ENCODE assay signal across 20 cellular contexts in genomic region chrX:69277961-69278795, GRCh38.
DNase-seq lines count a peak whose midpoint lies in the region; ATAC-seq and TF ChIP-seq lines count a peak whose summit lies in the region.
"Had no signal": no experiment of that assay in that cellular context is flagged by ENCODE, and none has a peak within 500 bp of the region (broad histone marks: within the 10 kb centered on the region; RNA-seq: fewer than 3 reads in every experiment).

No MANE protein-coding gene starts in this region.

- TF ChIP-seq CTCF in progenitor cell of endocrine pancreas (IDR thresholded peaks at IDR 0.05; ENCODE audit: unreplicated experiment) (no peak), esophagus muscularis mucosa (IDR thresholded peaks at IDR 0.05) (no peak)

- intact Hi-C loops in esophagus muscularis mucosa (cut with DNase I), result no loop called here

- no peak for TF ChIP-seq EP300 in esophagus muscularis mucosa (IDR thresholded peaks at IDR 0.05)

- H3K4me1 ChIP-seq in HAP-1 (peaks cover 70% of the 10 kb centered on the region), iPS-20b (ENCODE audit: insufficient read depth, low read length) (peaks cover 20% of the 10 kb centered on the region), esophagus muscularis mucosa (peaks cover 0 to 61% (median 45%) of the 10 kb centered on the region in 4 donors)
- H3K4me1 ChIP-seq: thyroid gland had no signal

- no peaks in the 10 kb centered on the region for H3K27me3 Mint-ChIP-seq in progenitor cell of endocrine pancreas
- H3K27me3 Mint-ChIP-seq: activated CD4-positive, alpha-beta T cell treated with anti-CD3 and anti-CD28 coated beads, Interleukin-2, amount 10 ng/mL, durations not matched to agents 7 days and 5 days; activated naive CD8-positive, alpha-beta T cell treated with anti-CD3 and anti-CD28 coated beads, Interleukin-2, amount 50 U/mL, for 24 hours; B cell had no signal

- peaks cover 25% of the 10 kb centered on the region for H3K4me1 Mint-ChIP-seq in progenitor cell of endocrine pancreas (ENCODE audit: low read depth)
- H3K4me1 Mint-ChIP-seq: activated CD4-positive, alpha-beta T cell treated with anti-CD3 and anti-CD28 coated beads, Interleukin-2, amount 10 ng/mL, durations not matched to agents 7 days and 5 days; activated naive CD8-positive, alpha-beta T cell treated with anti-CD3 and anti-CD28 coated beads, Interleukin-2, amount 50 U/mL, for 24 hours; B cell; stimulated activated naive B cell treated with anti-CD40 and anti-IgM and Interleukin-4, amounts not matched to agents 10 μg/mL and 1 μg/mL and 100 μg/mL, for 72 hours had no signal

- H3K9ac ChIP-seq in iPS-20b (ENCODE audit: low read depth, low read length), result peak overlapping the region; percentile 61; the same call in 1 of the 2 replicates

- H3K27me3 ChIP-seq in HAP-1 (ENCODE audit: low read depth) (no peaks in the 10 kb centered on the region), iPS-20b (ENCODE audit: insufficient read depth, low read length) (peaks cover 76% of the 10 kb centered on the region), esophagus muscularis mucosa (no peaks in the 10 kb centered on the region)
- H3K27me3 ChIP-seq: thyroid gland had no signal

- H3K27ac ChIP-seq in iPS-20b (ENCODE audit: low read length) (no peak overlapping the region), esophagus muscularis mucosa (replicated peaks in 1 of 4) (peak overlapping the region in 2 of 4 donors; percentile 5 to 26)
- H3K27ac ChIP-seq: thyroid gland had no signal

- H3K9me3 ChIP-seq in HAP-1 (no peaks in the 10 kb centered on the region), iPS-20b (ENCODE audit: insufficient read depth, low read depth, low read length) (no peaks in the 10 kb centered on the region), esophagus muscularis mucosa (no peaks in the 10 kb centered on the region)
- H3K9me3 ChIP-seq: thyroid gland had no signal

- H3K27ac Mint-ChIP-seq in progenitor cell of endocrine pancreas, result peak overlapping the region; percentile 89
- H3K27ac Mint-ChIP-seq: activated CD4-positive, alpha-beta T cell treated with anti-CD3 and anti-CD28 coated beads, Interleukin-2, amount 10 ng/mL, durations not matched to agents 7 days and 5 days; activated naive CD8-positive, alpha-beta T cell treated with anti-CD3 and anti-CD28 coated beads, Interleukin-2, amount 50 U/mL, for 24 hours; B cell; stimulated activated naive B cell treated with anti-CD40 and anti-IgM and Interleukin-4, amounts not matched to agents 10 μg/mL and 1 μg/mL and 100 μg/mL, for 72 hours had no signal

- H3K4me3 Mint-ChIP-seq in progenitor cell of endocrine pancreas (ENCODE audit: low read depth), result no peak overlapping the region
- H3K4me3 Mint-ChIP-seq: activated CD4-positive, alpha-beta T cell treated with anti-CD3 and anti-CD28 coated beads, Interleukin-2, amount 10 ng/mL, durations not matched to agents 7 days and 5 days; activated naive CD8-positive, alpha-beta T cell treated with anti-CD3 and anti-CD28 coated beads, Interleukin-2, amount 50 U/mL, for 24 hours; B cell; stimulated activated naive B cell treated with anti-CD40 and anti-IgM and Interleukin-4, amounts not matched to agents 10 μg/mL and 1 μg/mL and 100 μg/mL, for 72 hours had no signal

- no peaks in the 10 kb centered on the region for H3K36me3 Mint-ChIP-seq in progenitor cell of endocrine pancreas (ENCODE audit: insufficient read depth)
- H3K36me3 Mint-ChIP-seq: stimulated activated naive B cell treated with anti-CD40 and anti-IgM and Interleukin-4, amounts not matched to agents 10 μg/mL and 1 μg/mL and 100 μg/mL, for 72 hours had no signal

- peaks cover 10% of the 10 kb centered on the region for H3K9me3 Mint-ChIP-seq in progenitor cell of endocrine pancreas (ENCODE audit: low read depth)
- H3K9me3 Mint-ChIP-seq: activated CD4-positive, alpha-beta T cell treated with anti-CD3 and anti-CD28 coated beads, Interleukin-2, amount 10 ng/mL, durations not matched to agents 7 days and 5 days; activated naive CD8-positive, alpha-beta T cell treated with anti-CD3 and anti-CD28 coated beads, Interleukin-2, amount 50 U/mL, for 24 hours; stimulated activated naive B cell treated with anti-CD40 and anti-IgM and Interleukin-4, amounts not matched to agents 10 μg/mL and 1 μg/mL and 100 μg/mL, for 72 hours had no signal

- no peak for TF ChIP-seq POLR2A in esophagus muscularis mucosa (IDR thresholded peaks at IDR 0.05; ENCODE audit: low read depth)

- in situ Hi-C loops in HAP-1 (cut with MboI; ENCODE audit: low sequenced_read_pairs), result loop anchor here (25.0 kb wide), 2 partner anchors 766 to 1091 kb away; no protein-coding TSS in a partner anchor

- ATAC-seq in GM21717 (IDR thresholded peaks at IDR 0.05; ENCODE audit: unreplicated experiment), result no peak
- ATAC-seq: activated naive CD8-positive, alpha-beta T cell treated with anti-CD3 and anti-CD28 coated beads, Interleukin-2, amount 50 U/mL, for 24 hours; left lobe of liver; stimulated activated naive B cell treated with anti-CD40 and anti-IgM and Interleukin-4, amounts not matched to agents 10 μg/mL and 1 μg/mL and 100 μg/mL, for 72 hours had no signal

- DNase-seq in HAP-1 (ENCODE audit: low spot score in 2 of 2) (peak; percentile 93 to 94), NCI-H69 (lab: John Stamatoyannopoulos, UW) (peak; percentile 50), progenitor cell of endocrine pancreas (ENCODE audit: low spot score, unreplicated experiment) (peak; percentile 16), T-helper 1 cell (no peak), esophagus muscularis mucosa (ENCODE audit: extremely low spot score) (no peak)
- DNase-seq: activated CD4-positive, alpha-beta T cell treated with anti-CD3 and anti-CD28 coated beads, Interleukin-2, amount 10 ng/mL, durations not matched to agents 7 days and 5 days; activated effector memory CD4-positive, alpha-beta T cell treated with Interleukin-2 at 50 U/mL for 16 hours; activated naive CD8-positive, alpha-beta T cell treated with anti-CD3 and anti-CD28 coated beads, Interleukin-2, amount 50 U/mL, for 24 hours; dermis blood vessel endothelial cell; erythroblast; HCEC 1CT; IMR-90; NCI-H1417 treated with DMSO at 0.1 percent for 48 hours; NCI-H446; stimulated activated naive B cell treated with anti-CD40 and anti-IgM and Interleukin-4, amounts not matched to agents 10 μg/mL and 1 μg/mL and 100 μg/mL, for 72 hours; thyroid gland had no signal

- H3K4me3 ChIP-seq in HAP-1, result no peak overlapping the region
- peak overlapping the region; percentile 26; the same call in 1 of the 2 replicates for H3K4me3 ChIP-seq in iPS-20b (ENCODE audit: low read length)
- no peak overlapping the region for H3K4me3 ChIP-seq in esophagus muscularis mucosa
- H3K4me3 ChIP-seq: thyroid gland had no signal

- H3K36me3 ChIP-seq in HAP-1 (replicated peaks), result no peaks in the 10 kb centered on the region
- H3K36me3 ChIP-seq in iPS-20b (ENCODE audit: insufficient read depth, low read depth, low read length), result no peaks in the 10 kb centered on the region
- H3K36me3 ChIP-seq in esophagus muscularis mucosa, result no peaks in the 10 kb centered on the region
- H3K36me3 ChIP-seq: thyroid gland had no signal

- 39% methylated on average over 6 of the region's 20 CpGs for WGBS in esophagus muscularis mucosa

Comparison
In these comparisons a context has a peak if more than half of its experiments do, and no peak if none do; other contexts are left out.
1. DNase-seq: peak in HAP-1 (2 of 2), NCI-H69 (single experiment) and progenitor cell of endocrine pancreas (single experiment); none in T-helper 1 cell (0 of 5) and esophagus muscularis mucosa (single experiment).